1 cellular context compared by ENCODE assay signal in the genomic region with DNA sequence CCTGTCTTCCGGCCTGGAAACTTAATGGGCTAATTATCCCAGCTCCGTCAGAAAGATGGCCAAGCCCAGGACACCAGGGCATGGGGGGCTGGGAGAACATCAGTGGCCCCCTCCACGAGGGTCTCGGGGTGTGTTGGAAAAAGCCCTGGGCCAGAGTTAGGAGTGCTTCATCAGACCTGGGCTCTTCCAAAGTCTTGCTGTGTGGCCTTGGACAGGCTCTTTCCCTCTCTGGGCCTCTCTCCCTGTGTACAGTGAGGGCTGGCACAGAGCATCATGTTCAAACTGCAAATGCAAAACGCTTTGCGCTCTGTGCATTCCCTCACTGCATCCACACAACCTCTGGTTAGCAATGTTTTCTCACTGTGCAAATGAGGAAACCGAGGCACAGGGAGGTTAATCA.
TF ChIP-seq lines count a peak whose summit lies in the region.

No MANE protein-coding gene starts in this region.

TF ChIP-seq in H1, 55 proteins besides CTCF, POLR2A, EP300 and RAD21 (continued from another document):
- TF ChIP-seq, protein P1, sequence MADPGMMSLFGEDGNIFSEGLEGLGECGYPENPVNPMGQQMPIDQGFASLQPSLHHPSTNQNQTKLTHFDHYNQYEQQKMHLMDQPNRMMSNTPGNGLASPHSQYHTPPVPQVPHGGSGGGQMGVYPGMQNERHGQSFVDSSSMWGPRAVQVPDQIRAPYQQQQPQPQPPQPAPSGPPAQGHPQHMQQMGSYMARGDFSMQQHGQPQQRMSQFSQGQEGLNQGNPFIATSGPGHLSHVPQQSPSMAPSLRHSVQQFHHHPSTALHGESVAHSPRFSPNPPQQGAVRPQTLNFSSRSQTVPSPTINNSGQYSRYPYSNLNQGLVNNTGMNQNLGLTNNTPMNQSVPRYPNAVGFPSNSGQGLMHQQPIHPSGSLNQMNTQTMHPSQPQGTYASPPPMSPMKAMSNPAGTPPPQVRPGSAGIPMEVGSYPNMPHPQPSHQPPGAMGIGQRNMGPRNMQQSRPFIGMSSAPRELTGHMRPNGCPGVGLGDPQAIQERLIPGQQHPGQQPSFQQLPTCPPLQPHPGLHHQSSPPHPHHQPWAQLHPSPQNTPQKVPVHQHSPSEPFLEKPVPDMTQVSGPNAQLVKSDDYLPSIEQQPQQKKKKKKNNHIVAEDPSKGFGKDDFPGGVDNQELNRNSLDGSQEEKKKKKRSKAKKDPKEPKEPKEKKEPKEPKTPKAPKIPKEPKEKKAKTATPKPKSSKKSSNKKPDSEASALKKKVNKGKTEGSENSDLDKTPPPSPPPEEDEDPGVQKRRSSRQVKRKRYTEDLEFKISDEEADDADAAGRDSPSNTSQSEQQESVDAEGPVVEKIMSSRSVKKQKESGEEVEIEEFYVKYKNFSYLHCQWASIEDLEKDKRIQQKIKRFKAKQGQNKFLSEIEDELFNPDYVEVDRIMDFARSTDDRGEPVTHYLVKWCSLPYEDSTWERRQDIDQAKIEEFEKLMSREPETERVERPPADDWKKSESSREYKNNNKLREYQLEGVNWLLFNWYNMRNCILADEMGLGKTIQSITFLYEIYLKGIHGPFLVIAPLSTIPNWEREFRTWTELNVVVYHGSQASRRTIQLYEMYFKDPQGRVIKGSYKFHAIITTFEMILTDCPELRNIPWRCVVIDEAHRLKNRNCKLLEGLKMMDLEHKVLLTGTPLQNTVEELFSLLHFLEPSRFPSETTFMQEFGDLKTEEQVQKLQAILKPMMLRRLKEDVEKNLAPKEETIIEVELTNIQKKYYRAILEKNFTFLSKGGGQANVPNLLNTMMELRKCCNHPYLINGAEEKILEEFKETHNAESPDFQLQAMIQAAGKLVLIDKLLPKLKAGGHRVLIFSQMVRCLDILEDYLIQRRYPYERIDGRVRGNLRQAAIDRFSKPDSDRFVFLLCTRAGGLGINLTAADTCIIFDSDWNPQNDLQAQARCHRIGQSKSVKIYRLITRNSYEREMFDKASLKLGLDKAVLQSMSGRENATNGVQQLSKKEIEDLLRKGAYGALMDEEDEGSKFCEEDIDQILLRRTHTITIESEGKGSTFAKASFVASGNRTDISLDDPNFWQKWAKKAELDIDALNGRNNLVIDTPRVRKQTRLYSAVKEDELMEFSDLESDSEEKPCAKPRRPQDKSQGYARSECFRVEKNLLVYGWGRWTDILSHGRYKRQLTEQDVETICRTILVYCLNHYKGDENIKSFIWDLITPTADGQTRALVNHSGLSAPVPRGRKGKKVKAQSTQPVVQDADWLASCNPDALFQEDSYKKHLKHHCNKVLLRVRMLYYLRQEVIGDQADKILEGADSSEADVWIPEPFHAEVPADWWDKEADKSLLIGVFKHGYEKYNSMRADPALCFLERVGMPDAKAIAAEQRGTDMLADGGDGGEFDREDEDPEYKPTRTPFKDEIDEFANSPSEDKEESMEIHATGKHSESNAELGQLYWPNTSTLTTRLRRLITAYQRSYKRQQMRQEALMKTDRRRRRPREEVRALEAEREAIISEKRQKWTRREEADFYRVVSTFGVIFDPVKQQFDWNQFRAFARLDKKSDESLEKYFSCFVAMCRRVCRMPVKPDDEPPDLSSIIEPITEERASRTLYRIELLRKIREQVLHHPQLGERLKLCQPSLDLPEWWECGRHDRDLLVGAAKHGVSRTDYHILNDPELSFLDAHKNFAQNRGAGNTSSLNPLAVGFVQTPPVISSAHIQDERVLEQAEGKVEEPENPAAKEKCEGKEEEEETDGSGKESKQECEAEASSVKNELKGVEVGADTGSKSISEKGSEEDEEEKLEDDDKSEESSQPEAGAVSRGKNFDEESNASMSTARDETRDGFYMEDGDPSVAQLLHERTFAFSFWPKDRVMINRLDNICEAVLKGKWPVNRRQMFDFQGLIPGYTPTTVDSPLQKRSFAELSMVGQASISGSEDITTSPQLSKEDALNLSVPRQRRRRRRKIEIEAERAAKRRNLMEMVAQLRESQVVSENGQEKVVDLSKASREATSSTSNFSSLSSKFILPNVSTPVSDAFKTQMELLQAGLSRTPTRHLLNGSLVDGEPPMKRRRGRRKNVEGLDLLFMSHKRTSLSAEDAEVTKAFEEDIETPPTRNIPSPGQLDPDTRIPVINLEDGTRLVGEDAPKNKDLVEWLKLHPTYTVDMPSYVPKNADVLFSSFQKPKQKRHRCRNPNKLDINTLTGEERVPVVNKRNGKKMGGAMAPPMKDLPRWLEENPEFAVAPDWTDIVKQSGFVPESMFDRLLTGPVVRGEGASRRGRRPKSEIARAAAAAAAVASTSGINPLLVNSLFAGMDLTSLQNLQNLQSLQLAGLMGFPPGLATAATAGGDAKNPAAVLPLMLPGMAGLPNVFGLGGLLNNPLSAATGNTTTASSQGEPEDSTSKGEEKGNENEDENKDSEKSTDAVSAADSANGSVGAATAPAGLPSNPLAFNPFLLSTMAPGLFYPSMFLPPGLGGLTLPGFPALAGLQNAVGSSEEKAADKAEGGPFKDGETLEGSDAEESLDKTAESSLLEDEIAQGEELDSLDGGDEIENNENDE (IDR thresholded peaks at IDR 0.05; ENCODE audit: insufficient replicate concordance, low read length), result no peak
